In the genomic region with DNA sequence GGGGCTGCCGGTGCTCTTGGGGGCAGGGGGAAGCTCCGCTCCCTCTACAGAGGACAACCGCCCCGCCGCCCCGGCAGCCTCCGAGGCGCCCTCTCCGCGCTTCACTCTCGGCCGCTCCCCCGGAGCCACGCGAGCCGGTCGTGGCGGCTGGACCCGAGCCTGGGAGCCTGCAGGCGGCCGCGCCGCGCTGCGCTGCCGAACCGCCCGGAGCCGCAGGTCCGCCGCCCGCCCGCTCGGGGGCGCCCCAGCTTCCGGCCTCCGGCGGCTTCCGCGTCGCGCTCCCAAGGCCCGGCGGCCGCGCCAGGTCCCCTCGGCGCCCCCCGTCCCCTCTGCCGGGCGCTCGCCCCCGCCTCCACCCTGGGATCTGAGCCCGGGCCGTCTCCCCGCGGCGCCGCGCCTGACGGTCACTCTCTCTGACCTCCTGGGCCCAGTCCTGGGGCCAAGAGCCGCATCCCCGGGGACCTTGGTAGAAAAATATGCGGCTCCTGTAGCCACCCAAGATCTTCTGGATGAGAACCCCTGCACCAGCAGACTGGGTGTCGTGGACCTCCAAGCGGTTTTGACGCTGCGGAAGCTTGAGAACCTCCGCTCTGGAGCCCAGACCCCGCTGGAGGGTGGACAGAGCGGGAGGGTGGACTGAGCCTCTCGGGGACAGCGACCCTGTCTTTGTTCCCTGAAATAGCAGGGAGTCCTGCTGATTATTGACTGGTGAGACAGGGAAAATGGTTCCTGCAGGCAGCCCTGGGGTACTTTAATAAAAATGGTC, we compare ENCODE assay signal across 8 cellular contexts. TPM values are rescaled to one million over a fixed set of nuclear protein-coding genes. Genes with fewer than 3 reads are reported as not detected.
DNase-seq lines count a peak whose midpoint lies in the region; ATAC-seq and TF ChIP-seq lines count a peak whose summit lies in the region.

No MANE protein-coding gene starts in this region.

- H3K27me3 Mint-ChIP-seq in naive thymus-derived CD4-positive, alpha-beta T cell, result peaks cover 0 to 24% (median 0%) of the 10 kb centered on the region in 5 donors

- intact Hi-C loops in naive thymus-derived CD4-positive, alpha-beta T cell (cut with micrococcal nuclease), result loop anchor here (1.0 to 10.0 kb wide), 8 partner anchors 35 to 497 kb away; partner anchors contain the start of genes AFTPH (in 1 of the 2), CEP68 (in 1 of the 2), PELI1 (in 1 of the 2) and SERTAD2 (in 1 of the 2)

- peak overlapping the region in 8 of 9 donors; percentile 51 to 82 (median 70) for H3K27ac Mint-ChIP-seq in naive thymus-derived CD4-positive, alpha-beta T cell

- no peaks in the 10 kb centered on the region for H4K20me1 ChIP-seq in DOHH2 (ENCODE audit: control insufficient read depth, insufficient read depth, low read depth, low read length)
- H4K20me1 ChIP-seq in fibroblast of lung (ENCODE audit: control insufficient read depth, extremely low read depth, insufficient read depth, low read length), result no peaks in the 10 kb centered on the region

- TF ChIP-seq CTCF in DOHH2 (IDR thresholded peaks at IDR 0.05; ENCODE audit: low read depth, low read length, poor library complexity, severe bottlenecking) (no peak), fibroblast of lung (conservative IDR thresholded peaks at IDR 0.05 in 1 of 2, IDR thresholded peaks at IDR 0.05 in 1 of 2; ENCODE audit: low read depth in 1 of 2, low read length in 2 of 2) (peak in 1 of 2 donors; percentile 2)

- peaks cover 0 to 4% (median 0%) of the 10 kb centered on the region in 5 donors for H3K36me3 Mint-ChIP-seq in naive thymus-derived CD4-positive, alpha-beta T cell

- H3K9me3 ChIP-seq in DOHH2 (ENCODE audit: control insufficient read depth, insufficient read depth, low read length) (no peaks in the 10 kb centered on the region), fibroblast of lung (ENCODE audit: control insufficient read depth, insufficient read depth, low read depth, low read length) (no peaks in the 10 kb centered on the region), subcutaneous abdominal adipose tissue (ENCODE audit: control insufficient read depth in 5 of 5, low read length in 5 of 5) (peaks cover 0 to under 1% (median 0%) of the 10 kb centered on the region in 5 donors)
- H3K9me3 ChIP-seq in naive thymus-derived CD4-positive, alpha-beta T cell (ENCODE audit: control insufficient read depth in 2 of 3, low read length in 3 of 3), result no peaks in the 10 kb centered on the region

- CTCF ChIA-PET in naive thymus-derived CD4-positive, alpha-beta T cell (lab: Charles Lee), result interaction anchor here (0.6 to 1.5 kb wide), 4 partner anchors 9 to 255 kb away, joined by 3 read pairs; no protein-coding TSS in a partner anchor

- H3K9me2 ChIP-seq in DOHH2 (replicated peaks; ENCODE audit: control insufficient read depth, low read length), result no peaks in the 10 kb centered on the region

- H3K9ac ChIP-seq in fibroblast of lung (ENCODE audit: insufficient read depth, low read length) (peak overlapping the region; percentile 54), subcutaneous abdominal adipose tissue (ENCODE audit: low read length in 5 of 5) (peak overlapping the region; percentile 26 to 86 (median 79))

- H3K4me3 Mint-ChIP-seq in naive thymus-derived CD4-positive, alpha-beta T cell, result peak overlapping the region; percentile 60 to 86 (median 70)

- no peaks in the 10 kb centered on the region for H3F3A ChIP-seq in DOHH2 (ENCODE audit: control insufficient read depth, insufficient read depth)

- peaks cover 0 to 33% (median 21%) of the 10 kb centered on the region in 7 donors for H3K4me1 Mint-ChIP-seq in naive thymus-derived CD4-positive, alpha-beta T cell

- peaks cover 27% of the 10 kb centered on the region for H3K4me1 ChIP-seq in DOHH2 (ENCODE audit: control insufficient read depth, low read length)
- peaks cover 2% of the 10 kb centered on the region for H3K4me1 ChIP-seq in fibroblast of lung (ENCODE audit: control insufficient read depth, extremely low read depth, insufficient read depth, low read length)
- peaks cover 17 to 27% of the 10 kb centered on the region in 2 donors for H3K4me1 ChIP-seq in naive thymus-derived CD4-positive, alpha-beta T cell (ENCODE audit: control insufficient read depth in 2 of 2, insufficient read depth in 2 of 2, low read length in 2 of 2)
- H3K4me1 ChIP-seq in subcutaneous abdominal adipose tissue (ENCODE audit: control insufficient read depth in 5 of 5, insufficient read depth in 5 of 5, low read length in 5 of 5), result peaks cover 9 to 46% (median 30%) of the 10 kb centered on the region in 5 donors

- POLR2A ChIA-PET in naive thymus-derived CD4-positive, alpha-beta T cell (lab: Charles Lee), result interaction anchor here (0.8 to 2.1 kb wide), 9 partner anchors 11 to 222 kb away, joined by 3 to 6 read pairs (median 3); no protein-coding TSS in a partner anchor

- H3K4me2 ChIP-seq in DOHH2 (ENCODE audit: low read length), result peak overlapping the region; percentile 80
- H3K4me2 ChIP-seq in fibroblast of lung (ENCODE audit: extremely low read depth, insufficient read depth, low read length), result peak overlapping the region; percentile 72

- H3K9me3 Mint-ChIP-seq in naive thymus-derived CD4-positive, alpha-beta T cell, result peaks cover 0 to 4% (median 0%) of the 10 kb centered on the region in 11 donors

- H2AFZ ChIP-seq in fibroblast of lung (ENCODE audit: low read length), result peak overlapping the region; percentile 78

- H3K27me3 ChIP-seq in DOHH2 (ENCODE audit: control insufficient read depth, low read length) (peaks cover 6% of the 10 kb centered on the region), fibroblast of lung (ENCODE audit: control insufficient read depth, insufficient read depth, low read length) (peaks cover 12% of the 10 kb centered on the region), subcutaneous abdominal adipose tissue (ENCODE audit: control insufficient read depth in 5 of 5, insufficient read depth in 4 of 5, low read length in 5 of 5) (peaks cover 0 to 2% (median 0%) of the 10 kb centered on the region in 5 donors)
- H3K27me3 ChIP-seq in naive thymus-derived CD4-positive, alpha-beta T cell (ENCODE audit: control insufficient read depth in 2 of 2, insufficient read depth in 2 of 2, low read length in 2 of 2), result no peaks in the 10 kb centered on the region

- H3K4me3 ChIP-seq in DOHH2 (ENCODE audit: low read length) (peak overlapping the region; percentile 79), fibroblast of lung (replicated peaks in 1 of 4; ENCODE audit: control extremely low read depth in 1 of 4, insufficient read depth in 1 of 4, low read depth in 3 of 4, low read length in 4 of 4) (peak overlapping the region; percentile 15 to 49 (median 25)), subcutaneous abdominal adipose tissue (ENCODE audit: low read depth in 1 of 5, low read length in 5 of 5) (peak overlapping the region; percentile 65 to 72 (median 69))
- peak overlapping the region; percentile 66 for H3K4me3 ChIP-seq in naive thymus-derived CD4-positive, alpha-beta T cell (ENCODE audit: low read length)

- H3K36me3 ChIP-seq in DOHH2 (ENCODE audit: control insufficient read depth, low read length), result no peaks in the 10 kb centered on the region
- no peaks in the 10 kb centered on the region for H3K36me3 ChIP-seq in fibroblast of lung (ENCODE audit: control insufficient read depth, insufficient read depth, low read length)
- H3K36me3 ChIP-seq in naive thymus-derived CD4-positive, alpha-beta T cell (ENCODE audit: control insufficient read depth in 2 of 3, insufficient read depth in 3 of 3, low read length in 3 of 3), result no peaks in the 10 kb centered on the region
- H3K36me3 ChIP-seq in subcutaneous abdominal adipose tissue (ENCODE audit: control insufficient read depth in 5 of 5, insufficient read depth in 5 of 5, low read length in 5 of 5), result no peaks in the 10 kb centered on the region

- no peaks in the 10 kb centered on the region for H3K79me2 ChIP-seq in DOHH2 (ENCODE audit: control insufficient read depth, low read length)
- H3K79me2 ChIP-seq in fibroblast of lung (ENCODE audit: control insufficient read depth, insufficient read depth, low read length), result no peaks in the 10 kb centered on the region

- H3K27ac ChIP-seq in DOHH2 (ENCODE audit: low read depth, low read length) (no peak overlapping the region), fibroblast of lung (ENCODE audit: insufficient read depth, low read length) (no peak overlapping the region), subcutaneous abdominal adipose tissue (ENCODE audit: low read depth, low read length) (peak overlapping the region; percentile 41)
- peak overlapping the region; percentile 64 for H3K27ac ChIP-seq in naive thymus-derived CD4-positive, alpha-beta T cell (ENCODE audit: low read depth, low read length)

- ATAC-seq in GM21576 (IDR thresholded peaks at IDR 0.05; ENCODE audit: unreplicated experiment), result peak; percentile 36
- peak; percentile 81 for ATAC-seq in naive thymus-derived CD4-positive, alpha-beta T cell

- DNase-seq in NAMALWA (ENCODE audit: low spot score) (peak; percentile 21), activated T-cell treated with anti-CD3 and anti-CD28 coated beads for 4 hours (peak; percentile 32), fibroblast of lung (ENCODE audit: low read depth in 2 of 2) (peak; percentile 39 to 40), NCI-H1694 treated with DMSO at 0.1 percent for 48 hours (lab: John Stamatoyannopoulos, UW) (no peak)
- peak; percentile 49 to 85 (median 78) for DNase-seq in naive thymus-derived CD4-positive, alpha-beta T cell

RNA-seq across cellular contexts. Expression of gene SERTAD2, which starts 44.3 kb away (rescaled TPM):
- total RNA-seq in fibroblast of lung, result 8.0 and 15.2 TPM in 2 replicates
- 16.5 and 20.7 TPM in 2 replicates for polyA plus RNA-seq in fibroblast of lung
- 17.3 and 17.4 TPM in 2 replicates for polyA plus RNA-seq in fibroblast of lung (2012)
- 12.3 and 14.1 TPM in 2 replicates for polyA minus RNA-seq in fibroblast of lung (ENCODE audit: low replicate concordance)
- total RNA-seq in naive thymus-derived CD4-positive, alpha-beta T cell, result 10 to 100 TPM; 34.3 to 43.8 (median 40.1) TPM
- 1 to 10 TPM; 5.2 to 6.9 TPM for polyA plus RNA-seq in naive thymus-derived CD4-positive, alpha-beta T cell

Comparison
In these comparisons a context has a peak if more than half of its experiments do, and no peak if none do; other contexts are left out.
1. H3K27ac ChIP-seq: peak in naive thymus-derived CD4-positive, alpha-beta T cell (single experiment) and subcutaneous abdominal adipose tissue (single experiment); none in DOHH2 (single experiment) and fibroblast of lung (single experiment).
2. H3K4me3 ChIP-seq: peak in every context shown above with its lines; median percentile 79 in DOHH2; 69 in subcutaneous abdominal adipose tissue; 66 in naive thymus-derived CD4-positive, alpha-beta T cell; 25 in fibroblast of lung.